Comparison of ENCODE assay signal across 7 cellular contexts in genomic region chr6:26459023-26459810, GRCh38. TPM values are rescaled to one million over a fixed set of nuclear protein-coding genes. Genes with fewer than 3 reads are reported as not detected.
DNase-seq lines count a peak whose midpoint lies in the region; ATAC-seq, FAIRE-seq and TF ChIP-seq lines count a peak whose summit lies in the region.
"Had no signal": no experiment of that assay in that cellular context is flagged by ENCODE, and none has a peak within 500 bp of the region (broad histone marks: within the 10 kb centered on the region; RNA-seq: fewer than 3 reads in every experiment).

No MANE protein-coding gene starts in this region.

- no peak for TF ChIP-seq EP300 in GM12878 (IDR thresholded peaks at IDR 0.05; ENCODE audit: borderline replicate concordance in 1 of 2, control insufficient read depth in 1 of 2, low read depth in 2 of 2, low read length in 2 of 2)

- no peak for TF ChIP-seq POLR2A in GM12878 (IDR thresholded peaks at IDR 0.05; ENCODE audit: low read depth, low read length)

- in situ Hi-C loops in GM12878 (cut with MboI): no loop called here

- H3K27me3 ChIP-seq in GM12878 (replicated peaks in 1 of 2; ENCODE audit: control insufficient read depth in 2 of 2, insufficient read depth in 2 of 2, low read length in 1 of 2) (no peaks in the 10 kb centered on the region), osteoblast (ENCODE audit: insufficient read depth, low read length) (no peaks in the 10 kb centered on the region)

- no peaks in the 10 kb centered on the region for H4K20me1 ChIP-seq in GM12878 (ENCODE audit: control insufficient read depth, insufficient read depth)
- H4K20me1 ChIP-seq in osteoblast (ENCODE audit: insufficient read depth, low read length): peaks cover 17% of the 10 kb centered on the region

- RAD21 ChIA-PET in GM12878 (lab: Charles Lee; ENCODE audit: unreplicated experiment): no interaction called here

- no peak for FAIRE-seq in GM12878 (lab: Jason Lieb, UNC)

- peaks cover 38% of the 10 kb centered on the region for H3K79me2 ChIP-seq in GM12878 (ENCODE audit: control insufficient read depth, insufficient read depth, low read length)
- H3K79me2 ChIP-seq in osteoblast (ENCODE audit: insufficient read depth, low read length): peaks cover 54% of the 10 kb centered on the region

- ATAC-seq in GM12878 (no peak), GM19035 (IDR thresholded peaks at IDR 0.05; ENCODE audit: unreplicated experiment) (no peak)

- DNase-seq in HFF-Myc (ENCODE audit: extremely low read depth, low read depth): no peak
- DNase-seq in GM12878 (ENCODE audit: low read depth, low spot score): no peak
- DNase-seq in osteoblast (ENCODE audit: insufficient read length, low spot score, missing footprints): no peak
- no peak for DNase-seq in stimulated activated CD8-positive, alpha-beta memory T cell treated with anti-CD3 and anti-CD28 coated beads, Interleukin-4, amount 100 ng/mL, for 48 hours
- no peak for DNase-seq in NCI-H524 (lab: John Stamatoyannopoulos, UW)

- 97% methylated on average over 16 of the region's 16 CpGs for WGBS in GM12878 (ENCODE audit: insufficient coverage, insufficient replicate concordance, low lambda C conversion rate, missing lambda C conversion rate)

- intact Hi-C loops in GM12878 (cut with micrococcal nuclease; ENCODE audit: unreplicated experiment): no loop called here

- peak overlapping the region; percentile 84 for H3K4me3 ChIP-seq in HFF-Myc (replicated peaks; ENCODE audit: low read depth, low read length)
- H3K4me3 ChIP-seq in GM12878: peak overlapping the region; percentile 42; the same call in 1 of the 2 replicates
- peak overlapping the region; percentile 25 for H3K4me3 ChIP-seq in osteoblast (ENCODE audit: insufficient read depth, low read length)

- TF ChIP-seq RAD21 in GM12878 (IDR thresholded peaks at IDR 0.05; ENCODE audit: insufficient read depth, low read depth, low read length): no peak

- H3K4me2 ChIP-seq in GM12878 (ENCODE audit: control insufficient read depth, insufficient read depth) (peak overlapping the region; percentile 32), osteoblast (ENCODE audit: insufficient read depth, low read length) (peak overlapping the region; percentile 80)

- TF ChIP-seq CTCF in HFF-Myc (IDR thresholded peaks at IDR 0.05; ENCODE audit: low read depth, low read length, missing control alignments) (no peak), GM12878 (IDR thresholded peaks at IDR 0.05 in 2 of 3, conservative IDR thresholded peaks at IDR 0.05 in 1 of 3; ENCODE audit: control insufficient read depth in 2 of 3, extremely low read depth in 1 of 3, insufficient read depth in 1 of 3, low read depth in 3 of 3, low read length in 3 of 3) (no peak), osteoblast (IDR thresholded peaks at IDR 0.05; ENCODE audit: extremely low read depth, low read depth, low read length) (no peak)

- SMC1A ChIA-PET in GM12878 (lab: Charles Lee; ENCODE audit: uncharacterized antibody, unreplicated experiment): interaction anchor here (0.8 to 1.6 kb wide), 3 partner anchors 13 to 117 kb away, joined by 3 to 7 read pairs (median 4); no protein-coding TSS in a partner anchor

- peak overlapping the region; percentile 25; the same call in 1 of the 2 replicates for H3K9ac ChIP-seq in GM12878 (ENCODE audit: control insufficient read depth, insufficient read depth, low read length)

- H3K9me3 ChIP-seq in GM12878 (replicated peaks; ENCODE audit: control insufficient read depth, insufficient read depth, low read length): no peaks in the 10 kb centered on the region
- H3K9me3 ChIP-seq in osteoblast (ENCODE audit: low read depth, low read length): no peaks in the 10 kb centered on the region

- no peak overlapping the region for H3K27ac ChIP-seq in GM12878 (ENCODE audit: control insufficient read depth, insufficient read depth)
- no peak overlapping the region for H3K27ac ChIP-seq in osteoblast (ENCODE audit: low read depth, low read length)

- POLR2A ChIA-PET in GM12878 (lab: Charles Lee): no interaction called here

- CTCF ChIA-PET in GM12878 (lab: Yijun Ruan, JAX): no interaction called here

- peaks cover 7 to 21% of the 10 kb centered on the region in 2 experiments for H3K36me3 ChIP-seq in GM12878 (ENCODE audit: control insufficient read depth in 2 of 2, insufficient read depth in 2 of 2, low read length in 1 of 2)
- peaks cover 45% of the 10 kb centered on the region for H3K36me3 ChIP-seq in osteoblast (ENCODE audit: insufficient read depth, low read length)

- H3K4me1 ChIP-seq in GM12878 (ENCODE audit: control insufficient read depth, insufficient read depth, low read length) (peaks cover 26% of the 10 kb centered on the region), osteoblast (ENCODE audit: insufficient read depth, low read length) (peaks cover 43% of the 10 kb centered on the region)

- no TSS peak for BruUV-seq in GM12878 (replicated peaks; lab: Mats Ljungman, UMichigan)

- no peak overlapping the region for H2AFZ ChIP-seq in GM12878 (ENCODE audit: control insufficient read depth, low read depth, low read length)
- H2AFZ ChIP-seq in osteoblast (ENCODE audit: low read length): no peak overlapping the region

RNA-seq across cellular contexts. Expression of gene BTN2A1, which starts 1.5 kb away (rescaled TPM):
- 38.7 and 39.2 TPM in 2 replicates for total RNA-seq in GM12878 (2013; cell fraction: nucleolus; rRNA removed)
- total RNA-seq in GM12878 (2014; rRNA removed) (7.2 and 8.2 TPM in 2 replicates), GM12878 (2014; rRNA removed; fragmentation: Illumina TruSeq; extraction: Trizol) (13.6 and 14.0 TPM in 2 replicates), GM12878 (2021) (15.6 and 16.7 TPM in 2 replicates), osteoblast (10.5 and 11.5 TPM in 2 replicates)
- 14.8 TPM for polyA plus RNA-seq in GM12878 (2011; ENCODE audit: low read depth)
- polyA plus RNA-seq in GM12878 (2011; rRNA removed) (25.5 and 28.0 TPM in 2 replicates), GM12878 (2014; fragmentation: Illumina TruSeq; extraction: Trizol) (18.7 and 20.7 TPM in 2 replicates), GM12878 (2014; fragmentation: Nextera tagmentation; extraction: Ambion mirVana) (10 to 100 TPM; 15.6 to 15.9 TPM), GM12878 (2014; rRNA removed) (16.0 and 16.7 TPM in 2 replicates), GM12878 (2016; fragmentation: Nextera tagmentation; extraction: Ambion mirVana) (10 to 100 TPM; 11.2 to 13.2 TPM)
- 21.4 and 23.1 TPM in 2 replicates for polyA plus RNA-seq in GM12878 (2011; cell fraction: cytosol; rRNA removed)
- polyA plus RNA-seq in GM12878 (2011; cell fraction: nucleus; rRNA removed): 52.3 and 54.4 TPM in 2 replicates
- 17.9 and 19.6 TPM in 2 replicates for polyA plus RNA-seq in GM12878 (2012)
- 24.4 and 31.8 TPM in 2 replicates for polyA minus RNA-seq in GM12878 (2011; rRNA and poly(A)+ RNA removed)
- polyA minus RNA-seq in GM12878 (2011; cell fraction: cytosol; rRNA and poly(A)+ RNA removed): 7.4 and 9.5 TPM in 2 replicates
- 14.6 and 23.2 TPM in 2 replicates for polyA minus RNA-seq in GM12878 (2011; cell fraction: nucleus; rRNA and poly(A)+ RNA removed)

RNA-seq across cellular contexts. Expression of gene BTN3A3, which starts 18.9 kb away (rescaled TPM):
- total RNA-seq in GM12878 (2013; cell fraction: nucleolus; rRNA removed): 137 and 149 TPM in 2 replicates
- total RNA-seq in GM12878 (2014; rRNA removed) (14.2 and 15.1 TPM in 2 replicates), GM12878 (2014; rRNA removed; fragmentation: Illumina TruSeq; extraction: Trizol) (12.7 and 13.5 TPM in 2 replicates), GM12878 (2021) (15.2 and 15.7 TPM in 2 replicates), osteoblast (21.5 and 21.7 TPM in 2 replicates)
- polyA plus RNA-seq in GM12878 (2011; ENCODE audit: low read depth): 21.5 TPM
- polyA plus RNA-seq in GM12878 (2011; rRNA removed) (42.1 and 49.7 TPM in 2 replicates), GM12878 (2014; fragmentation: Illumina TruSeq; extraction: Trizol) (20.8 and 27.3 TPM in 2 replicates), GM12878 (2014; fragmentation: Nextera tagmentation; extraction: Ambion mirVana) (1 to 10 TPM; 5.8 to 8.4 TPM), GM12878 (2014; rRNA removed) (15.7 and 16.3 TPM in 2 replicates), GM12878 (2016; fragmentation: Nextera tagmentation; extraction: Ambion mirVana) (10 to 100 TPM in 1 of 2 experiments, 1 to 10 TPM in 1; 8.9 to 11.3 TPM)
- 21.8 and 27.6 TPM in 2 replicates for polyA plus RNA-seq in GM12878 (2011; cell fraction: cytosol; rRNA removed)
- polyA plus RNA-seq in GM12878 (2011; cell fraction: nucleus; rRNA removed): 99.9 and 135 TPM in 2 replicates
- 21.3 and 28.2 TPM in 2 replicates for polyA plus RNA-seq in GM12878 (2012)
- polyA minus RNA-seq in GM12878 (2011; rRNA and poly(A)+ RNA removed): 59.2 and 67.2 TPM in 2 replicates
- polyA minus RNA-seq in GM12878 (2011; cell fraction: cytosol; rRNA and poly(A)+ RNA removed): 9.0 and 11.8 TPM in 2 replicates
- 42.1 and 50.7 TPM in 2 replicates for polyA minus RNA-seq in GM12878 (2011; cell fraction: nucleus; rRNA and poly(A)+ RNA removed)

RNA-seq across cellular contexts. Expression of gene BTN1A1, which starts 40.9 kb away (rescaled TPM):
- total RNA-seq in GM12878 (2013; cell fraction: nucleolus; rRNA removed): not detected in 2 replicates
- total RNA-seq in GM12878 (2014; rRNA removed) (0.79 and 1.1 TPM in 2 replicates), GM12878 (2014; rRNA removed; fragmentation: Illumina TruSeq; extraction: Trizol) (1.1 TPM in 2 replicates), GM12878 (2021) (1.1 and 1.5 TPM in 2 replicates), osteoblast (under 0.01 TPM in 2 replicates)
- 0.26 TPM for polyA plus RNA-seq in GM12878 (2011; ENCODE audit: low read depth)
- polyA plus RNA-seq in GM12878 (2011; rRNA removed) (0.04 and 0.05 TPM in 2 replicates), GM12878 (2014; fragmentation: Illumina TruSeq; extraction: Trizol) (1.7 and 2.2 TPM in 2 replicates), GM12878 (2014; fragmentation: Nextera tagmentation; extraction: Ambion mirVana) (under 1 TPM; 0.82 to 0.91 TPM), GM12878 (2014; rRNA removed) (0.57 and 0.63 TPM in 2 replicates), GM12878 (2016; fragmentation: Nextera tagmentation; extraction: Ambion mirVana) (1 to 10 TPM in 1 of 2 experiments, under 1 TPM in 1; 0.18 to 1.1 TPM)
- polyA plus RNA-seq in GM12878 (2011; cell fraction: cytosol; rRNA removed): 0.03 TPM in 2 replicates
- not detected in 2 replicates for polyA plus RNA-seq in GM12878 (2011; cell fraction: nucleus; rRNA removed)
- 0.08 and 0.26 TPM in 2 replicates for polyA plus RNA-seq in GM12878 (2012)
- not detected in 2 replicates for polyA minus RNA-seq in GM12878 (2011; rRNA and poly(A)+ RNA removed)
- polyA minus RNA-seq in GM12878 (2011; cell fraction: cytosol; rRNA and poly(A)+ RNA removed): not detected in 2 replicates
- not detected in 2 replicates for polyA minus RNA-seq in GM12878 (2011; cell fraction: nucleus; rRNA and poly(A)+ RNA removed)
- total RNA-seq: LHCN-M2 had no signal

RNA-seq across cellular contexts. Expression of gene BTN3A1, which starts 57.1 kb away (rescaled TPM):
- total RNA-seq in GM12878 (2013; cell fraction: nucleolus; rRNA removed): 206 and 211 TPM in 2 replicates
- total RNA-seq in GM12878 (2014; rRNA removed): 16.4 and 21.0 TPM in 2 replicates
- 15.7 and 19.1 TPM in 2 replicates for total RNA-seq in GM12878 (2014; rRNA removed; fragmentation: Illumina TruSeq; extraction: Trizol)
- 17.6 and 19.5 TPM in 2 replicates for total RNA-seq in GM12878 (2021)
- polyA plus RNA-seq in GM12878 (2011; ENCODE audit: low read depth): 32.0 TPM
- polyA plus RNA-seq in GM12878 (2011; rRNA removed): 60.1 and 64.3 TPM in 2 replicates
- 33.3 and 43.0 TPM in 2 replicates for polyA plus RNA-seq in GM12878 (2011; cell fraction: cytosol; rRNA removed)
- 116 and 165 TPM in 2 replicates for polyA plus RNA-seq in GM12878 (2011; cell fraction: nucleus; rRNA removed)
- 33.4 and 39.6 TPM in 2 replicates for polyA plus RNA-seq in GM12878 (2012)
- 22.8 and 26.7 TPM in 2 replicates for polyA plus RNA-seq in GM12878 (2014; fragmentation: Illumina TruSeq; extraction: Trizol)
- 1 to 10 TPM; 5.6 TPM for polyA plus RNA-seq in GM12878 (2014; fragmentation: Nextera tagmentation; extraction: Ambion mirVana)
- polyA plus RNA-seq in GM12878 (2014; rRNA removed): 18.0 and 22.4 TPM in 2 replicates
- polyA plus RNA-seq in GM12878 (2016; fragmentation: Nextera tagmentation; extraction: Ambion mirVana): 10 to 100 TPM in 1 of 2 experiments, 1 to 10 TPM in 1; 9.8 to 10.5 TPM
- 61.2 and 67.0 TPM in 2 replicates for polyA minus RNA-seq in GM12878 (2011; rRNA and poly(A)+ RNA removed)
- polyA minus RNA-seq in GM12878 (2011; cell fraction: cytosol; rRNA and poly(A)+ RNA removed): 4.8 and 9.1 TPM in 2 replicates
- 26.5 and 28.0 TPM in 2 replicates for polyA minus RNA-seq in GM12878 (2011; cell fraction: nucleus; rRNA and poly(A)+ RNA removed)
- total RNA-seq in osteoblast: 25.3 and 26.2 TPM in 2 replicates

Comparison
In these comparisons a context has a peak if more than half of its experiments do, and no peak if none do; other contexts are left out.
1. H3K4me3 ChIP-seq: peak in every context shown above with its lines; median percentile 84 in HFF-Myc; 42 in GM12878; 25 in osteoblast.